In genomic region chr2:118222643-118223486, GRCh38 we compare ENCODE assay signal across 11 cellular contexts.
DNase-seq lines count a peak whose midpoint lies in the region; ATAC-seq, FAIRE-seq and TF ChIP-seq lines count a peak whose summit lies in the region.
"Had no signal": no experiment of that assay in that cellular context is flagged by ENCODE, and none has a peak within 500 bp of the region (broad histone marks: within the 10 kb centered on the region; RNA-seq: fewer than 3 reads in every experiment).

No MANE protein-coding gene starts in this region.

- H3K27ac ChIP-seq in CD8-positive, alpha-beta memory T cell (ENCODE audit: low read depth, low read length): no peak overlapping the region
- H3K27ac ChIP-seq in GM12878 (ENCODE audit: control insufficient read depth, insufficient read depth) (peak overlapping the region; percentile 76; the same call in 1 of the 2 replicates), neural cell (ENCODE audit: low read length) (no peak overlapping the region), upper lobe of right lung (no peak overlapping the region)
- H3K27ac ChIP-seq: left lung had no signal

- H3F3A ChIP-seq in neural cell (ENCODE audit: insufficient read depth, low read length, poor library complexity, severe bottlenecking): no peaks in the 10 kb centered on the region

- H2AFZ ChIP-seq in GM12878 (ENCODE audit: control insufficient read depth, low read depth, low read length) (peak overlapping the region; percentile 90), neural cell (ENCODE audit: low read depth, low read length) (no peak overlapping the region)

- peak overlapping the region in 4 of 8 donors; percentile 12 to 91 (median 56) for H3K27ac Mint-ChIP-seq in CD8-positive, alpha-beta memory T cell

- no peaks in the 10 kb centered on the region for H3K9me2 ChIP-seq in neural cell (ENCODE audit: insufficient read depth, low read length)

- intact Hi-C loops in GM12878 (cut with micrococcal nuclease; ENCODE audit: unreplicated experiment): loop anchor here (1.0 to 5.0 kb wide), 5 partner anchors 46 to 642 kb away; no protein-coding TSS in a partner anchor
- intact Hi-C loops in upper lobe of right lung (cut with DNase I): loop anchor here (10.0 kb wide), 1 partner anchor 632 kb away; no protein-coding TSS in a partner anchor

- H3K36me3 ChIP-seq in CD8-positive, alpha-beta memory T cell (ENCODE audit: insufficient read depth, low read length): no peaks in the 10 kb centered on the region
- no peaks in the 10 kb centered on the region for H3K36me3 ChIP-seq in GM12878 (ENCODE audit: control insufficient read depth in 2 of 2, insufficient read depth in 2 of 2, low read length in 1 of 2)
- no peaks in the 10 kb centered on the region for H3K36me3 ChIP-seq in neural cell (ENCODE audit: insufficient read depth, low read length)
- H3K36me3 ChIP-seq in upper lobe of right lung: no peaks in the 10 kb centered on the region
- H3K36me3 ChIP-seq: left lung had no signal

- H3K27me3 Mint-ChIP-seq in CD8-positive, alpha-beta memory T cell: peaks cover 42 to 77% of the 10 kb centered on the region in 2 donors

- no peaks in the 10 kb centered on the region for H3K9me3 ChIP-seq in CD8-positive, alpha-beta memory T cell (ENCODE audit: low read length)
- no peaks in the 10 kb centered on the region for H3K9me3 ChIP-seq in GM12878 (replicated peaks; ENCODE audit: control insufficient read depth, insufficient read depth, low read length)
- no peaks in the 10 kb centered on the region for H3K9me3 ChIP-seq in neural cell (ENCODE audit: low read length)
- no peaks in the 10 kb centered on the region for H3K9me3 ChIP-seq in upper lobe of right lung
- H3K9me3 ChIP-seq: left lung had no signal

- H3K4me3 ChIP-seq in CD8-positive, alpha-beta memory T cell (ENCODE audit: low read length): no peak overlapping the region
- H3K4me3 ChIP-seq in GM12878: peak overlapping the region; percentile 71
- no peak overlapping the region for H3K4me3 ChIP-seq in neural cell (ENCODE audit: low read length)
- no peak overlapping the region for H3K4me3 ChIP-seq in upper lobe of right lung

- no peaks in the 10 kb centered on the region for H3K36me3 Mint-ChIP-seq in CD8-positive, alpha-beta memory T cell

- H4K20me1 ChIP-seq in GM12878 (ENCODE audit: control insufficient read depth, insufficient read depth) (no peaks in the 10 kb centered on the region), neural cell (ENCODE audit: insufficient read depth) (no peaks in the 10 kb centered on the region)

- TF ChIP-seq POLR2A in GM12878 (IDR thresholded peaks at IDR 0.05; ENCODE audit: low read depth, low read length): no peak

- TF ChIP-seq RAD21 in GM12878 (IDR thresholded peaks at IDR 0.05; ENCODE audit: insufficient read depth, low read depth, low read length): no peak
- no peak for TF ChIP-seq RAD21 in neural cell (conservative IDR thresholded peaks at IDR 0.05)

- peak overlapping the region; percentile 96 for H3K4me2 ChIP-seq in GM12878 (ENCODE audit: control insufficient read depth, insufficient read depth)
- H3K4me2 ChIP-seq in neural cell (ENCODE audit: low read length): no peak overlapping the region

- H3K9ac ChIP-seq in GM12878 (ENCODE audit: control insufficient read depth, insufficient read depth, low read length): peak overlapping the region; percentile 87
- no peak overlapping the region for H3K9ac ChIP-seq in neural cell (ENCODE audit: low read length)

- H3K9me3 Mint-ChIP-seq in CD8-positive, alpha-beta memory T cell: peaks cover 0 to 3% (median 0%) of the 10 kb centered on the region in 5 donors

- 35% methylated on average over 9 of the region's 9 CpGs for WGBS in GM12878 (ENCODE audit: insufficient coverage, insufficient replicate concordance, low lambda C conversion rate, missing lambda C conversion rate)

- H3K79me2 ChIP-seq in GM12878 (ENCODE audit: control insufficient read depth, insufficient read depth, low read length) (no peaks in the 10 kb centered on the region), neural cell (replicated peaks; ENCODE audit: insufficient read depth, low read length) (no peaks in the 10 kb centered on the region)

- RAD21 ChIA-PET in GM12878 (lab: Charles Lee; ENCODE audit: unreplicated experiment): interaction anchor here (0.7 to 4.4 kb wide), 8 partner anchors 11 to 641 kb away, joined by 3 to 21 read pairs (median 3); no protein-coding TSS in a partner anchor

- FAIRE-seq in GM12878 (lab: Jason Lieb, UNC): no peak

- in situ Hi-C loops in GM12878 (cut with MboI): loop anchor here (5.0 kb wide), 1 partner anchor 639 kb away; no protein-coding TSS in a partner anchor

- ATAC-seq in HG03280 (IDR thresholded peaks at IDR 0.05; ENCODE audit: unreplicated experiment) (peak; percentile 59), GM12878 (peak; percentile 17; the same call in 1 of the 3 replicates), upper lobe of right lung (no peak), HG03108 (IDR thresholded peaks at IDR 0.05; ENCODE audit: unreplicated experiment) (no peak)

- CTCF ChIA-PET in CD8-positive, alpha-beta memory T cell (lab: Charles Lee): interaction anchor here (0.7 to 3.8 kb wide), 5 partner anchors 20 to 633 kb away, joined by 3 to 24 read pairs (median 4); no protein-coding TSS in a partner anchor
- CTCF ChIA-PET in GM12878 (lab: Yijun Ruan, JAX): interaction anchor here (0.6 to 4.4 kb wide), 19 partner anchors 11 to 766 kb away, joined by 3 to 47 read pairs (median 4); no protein-coding TSS in a partner anchor

- POLR2A ChIA-PET in CD8-positive, alpha-beta memory T cell (lab: Charles Lee): interaction anchor here (1.1 kb wide), 1 partner anchor 36 kb away, joined by 3 read pairs; no protein-coding TSS in a partner anchor
- POLR2A ChIA-PET in GM12878 (lab: Charles Lee): no interaction called here

- peak overlapping the region; percentile 83 to 91 (median 90) for H3K4me3 Mint-ChIP-seq in CD8-positive, alpha-beta memory T cell

- H3K4me1 Mint-ChIP-seq in CD8-positive, alpha-beta memory T cell: peaks cover 19 to 29% (median 25%) of the 10 kb centered on the region in 3 donors

- no peak for TF ChIP-seq CTCF in GM12878 (IDR thresholded peaks at IDR 0.05 in 2 of 3, conservative IDR thresholded peaks at IDR 0.05 in 1 of 3; ENCODE audit: control insufficient read depth in 2 of 3, extremely low read depth in 1 of 3, insufficient read depth in 1 of 3, low read depth in 3 of 3, low read length in 3 of 3)
- TF ChIP-seq CTCF in neural cell (IDR thresholded peaks at IDR 0.05; ENCODE audit: poor library complexity, severe bottlenecking): no peak
- no peak for TF ChIP-seq CTCF in upper lobe of right lung (IDR thresholded peaks at IDR 0.05)

- SMC1A ChIA-PET in GM12878 (lab: Charles Lee; ENCODE audit: uncharacterized antibody, unreplicated experiment): interaction anchor here (0.7 to 3.0 kb wide), 8 partner anchors 8 to 1012 kb away, joined by 3 to 20 read pairs (median 3); no protein-coding TSS in a partner anchor

- BruUV-seq in GM12878 (replicated peaks; lab: Mats Ljungman, UMichigan): no TSS peak

- peaks cover 14% of the 10 kb centered on the region for H3K4me1 ChIP-seq in CD8-positive, alpha-beta memory T cell (ENCODE audit: insufficient read depth, low read length)
- H3K4me1 ChIP-seq in GM12878 (ENCODE audit: control insufficient read depth, insufficient read depth, low read length): peaks cover 17% of the 10 kb centered on the region
- peaks cover 14% of the 10 kb centered on the region for H3K4me1 ChIP-seq in upper lobe of right lung

- TF ChIP-seq EP300 in GM12878 (IDR thresholded peaks at IDR 0.05; ENCODE audit: borderline replicate concordance in 1 of 2, control insufficient read depth in 1 of 2, low read depth in 2 of 2, low read length in 2 of 2) (no peak), neural cell (conservative IDR thresholded peaks at IDR 0.05; ENCODE audit: poor library complexity, severe bottlenecking) (no peak)

- peaks cover 54% of the 10 kb centered on the region for H3K27me3 ChIP-seq in CD8-positive, alpha-beta memory T cell (ENCODE audit: insufficient read depth, low read length, poor library complexity, severe bottlenecking)
- H3K27me3 ChIP-seq in GM12878 (replicated peaks in 1 of 2; ENCODE audit: control insufficient read depth in 2 of 2, insufficient read depth in 2 of 2, low read length in 1 of 2) (no peaks in the 10 kb centered on the region), neural cell (ENCODE audit: insufficient read depth, low read depth, low read length) (peaks cover 89% of the 10 kb centered on the region), upper lobe of right lung (peaks cover 90% of the 10 kb centered on the region)

- DNase-seq in CD8-positive, alpha-beta memory T cell: no peak
- DNase-seq in GM12878 (ENCODE audit: low read depth, low spot score): no peak
- no peak for DNase-seq in T-helper 9 cell
- DNase-seq in iPS-NIHi11 (ENCODE audit: low spot score): no peak
- no peak for DNase-seq in upper lobe of right lung
- DNase-seq: activated CD4-positive, alpha-beta T cell treated with anti-CD3 and anti-CD28 coated beads for 1 hour; effector CD8-positive, alpha-beta T cell; left lung had no signal

TF ChIP-seq in GM12878, 131 proteins besides CTCF, POLR2A, EP300 and RAD21:
- TF ChIP-seq NR2F1 (conservative IDR thresholded peaks at IDR 0.05) (no peak), HCFC1 (IDR thresholded peaks at IDR 0.05; ENCODE audit: low read length) (no peak), BMI1 (IDR thresholded peaks at IDR 0.05; ENCODE audit: borderline replicate concordance) (peak; percentile 64)

TF ChIP-seq in neural cell, 6 proteins besides CTCF, POLR2A, EP300 and RAD21:
- TF ChIP-seq SMC3 (conservative IDR thresholded peaks at IDR 0.05; ENCODE audit: poor library complexity) (no peak), TAF1 (IDR thresholded peaks at IDR 0.05; ENCODE audit: low read depth) (no peak), POLR2AphosphoS5 (IDR thresholded peaks at IDR 0.05) (peak; percentile 59), EZH2 (IDR thresholded peaks at IDR 0.05; ENCODE audit: borderline replicate concordance, insufficient read depth, low read length, poor library complexity, severe bottlenecking) (no peak), MXI1 (conservative IDR thresholded peaks at IDR 0.05; ENCODE audit: poor library complexity, severe bottlenecking) (no peak)

Comparison
In these comparisons a context has a peak if more than half of its experiments do, and no peak if none do; other contexts are left out.
1. ATAC-seq: peak in HG03280 (single experiment) and GM12878 (single experiment); none in upper lobe of right lung (single experiment) and HG03108 (single experiment).